8 cellular contexts compared by ENCODE assay signal in the genomic region with DNA sequence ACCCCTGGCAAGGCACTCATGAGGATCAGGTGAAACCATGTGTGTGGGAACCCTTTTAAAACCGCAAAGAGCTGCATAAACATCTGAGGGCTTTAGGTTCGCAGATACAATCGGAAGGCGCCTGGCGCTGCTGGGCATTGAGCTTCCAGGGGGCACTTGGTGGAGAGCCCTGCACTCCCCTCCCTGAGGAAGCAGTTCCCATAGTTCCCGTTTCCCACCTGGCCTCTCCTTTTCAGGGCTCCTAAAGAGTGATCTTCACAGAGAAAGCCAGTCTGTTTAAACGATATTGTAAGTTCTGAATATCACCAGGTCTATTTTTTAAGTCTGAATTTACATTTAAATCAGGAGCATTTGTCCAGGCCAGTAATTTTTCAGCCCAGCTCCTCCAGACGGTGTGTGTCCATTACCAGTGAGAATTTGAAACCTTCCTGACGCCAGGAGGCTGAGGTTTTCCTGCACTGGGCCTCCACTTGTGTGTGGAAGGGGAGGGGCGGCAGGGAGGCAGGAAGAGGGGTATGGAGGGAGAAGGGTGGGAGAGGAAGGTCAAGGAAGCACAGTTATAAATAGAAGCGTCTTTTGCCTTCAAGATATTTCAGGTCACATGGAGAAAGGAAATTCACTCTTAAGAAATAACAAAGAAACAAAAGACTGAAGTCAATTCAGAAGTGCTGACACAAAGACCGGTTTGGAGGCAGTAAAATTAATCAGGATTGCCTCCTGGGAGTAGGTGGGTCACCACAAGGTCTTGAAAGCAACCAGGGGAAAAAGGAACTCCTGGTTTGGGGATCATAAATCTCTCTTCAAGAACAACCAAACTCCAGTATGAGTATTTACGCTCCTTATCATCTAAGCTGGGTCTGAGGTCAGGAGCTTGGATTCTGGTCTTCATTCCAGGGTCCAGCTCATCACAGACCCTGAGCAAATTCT.
DNase-seq lines count a peak whose midpoint lies in the region; ATAC-seq and TF ChIP-seq lines count a peak whose summit lies in the region.

No MANE protein-coding gene starts in this region.

- H3K27ac Mint-ChIP-seq in nephron progenitor cell, result peak overlapping the region; percentile 98

- peak overlapping the region; percentile 50 for H3K4me3 ChIP-seq in MM.1S (ENCODE audit: low read length)

- H3K9me3 ChIP-seq in MM.1S (replicated peaks; ENCODE audit: insufficient read depth, low read length), result no peaks in the 10 kb centered on the region

- peaks cover 43% of the 10 kb centered on the region for H3F3A ChIP-seq in MM.1S (ENCODE audit: insufficient read depth, low read length)

- H3K4me1 Mint-ChIP-seq in nephron progenitor cell, result peaks cover 86% of the 10 kb centered on the region

- no peaks in the 10 kb centered on the region for H3K9me3 Mint-ChIP-seq in nephron progenitor cell

- H3K4me1 ChIP-seq in MM.1S (ENCODE audit: low read length), result peaks cover 49% of the 10 kb centered on the region

- ATAC-seq in GM19467 (IDR thresholded peaks at IDR 0.05; ENCODE audit: unreplicated experiment) (no peak), HG03135 (IDR thresholded peaks at IDR 0.05; ENCODE audit: unreplicated experiment) (no peak), HG03460 (IDR thresholded peaks at IDR 0.05; ENCODE audit: unreplicated experiment) (no peak)

- no peaks in the 10 kb centered on the region for H3K9me2 ChIP-seq in MM.1S (replicated peaks; ENCODE audit: insufficient read depth, low read length)

- TF ChIP-seq CTCF in MM.1S (IDR thresholded peaks at IDR 0.05; ENCODE audit: low read length) (no peak), nephron progenitor cell (IDR thresholded peaks at IDR 0.05) (no peak)

- H3K36me3 Mint-ChIP-seq in nephron progenitor cell (ENCODE audit: low read depth), result no peaks in the 10 kb centered on the region

- peak overlapping the region; percentile 90 for H3K27ac ChIP-seq in MM.1S (ENCODE audit: low read length)
- peak overlapping the region; percentile 58 for H3K27ac ChIP-seq in caudate nucleus (ENCODE audit: low read depth, low read length)

- H3K9ac ChIP-seq in MM.1S (ENCODE audit: low read length), result peak overlapping the region; percentile 65

- H3K79me2 ChIP-seq in MM.1S (ENCODE audit: low read length), result 0 out of 2 replicates have a peak, but pooled peaks cover 2% of the 10 kb centered on the region

- peak overlapping the region; percentile 49 for H2AFZ ChIP-seq in MM.1S (ENCODE audit: low read length)

- DNase-seq in GF-D8 (lab: John Stamatoyannopoulos, UW) (peak; percentile 13), MM.1S (peak; percentile 77), caudate nucleus (lab: John Stamatoyannopoulos, UW) (no peak), nephron progenitor cell (peak; percentile 52), NCI-H1694 (lab: John Stamatoyannopoulos, UW) (no peak)

- no peaks in the 10 kb centered on the region for H3K27me3 ChIP-seq in MM.1S (replicated peaks; ENCODE audit: insufficient read depth, low read length)

- peak overlapping the region; percentile 88 for H3K4me2 ChIP-seq in MM.1S (ENCODE audit: low read depth, low read length)

- no peaks in the 10 kb centered on the region for H4K20me1 ChIP-seq in MM.1S (ENCODE audit: insufficient read depth, low read length)

- H3K27me3 Mint-ChIP-seq in nephron progenitor cell (ENCODE audit: low read depth, poor library complexity), result no peaks in the 10 kb centered on the region

- no peaks in the 10 kb centered on the region for H3K36me3 ChIP-seq in MM.1S (replicated peaks; ENCODE audit: insufficient read depth, low read length)

- H3K4me3 Mint-ChIP-seq in nephron progenitor cell, result peak overlapping the region; percentile 60

Comparison
In these comparisons a context has a peak if more than half of its experiments do, and no peak if none do; other contexts are left out.
1. DNase-seq: peak in GF-D8 (single experiment), MM.1S (single experiment) and nephron progenitor cell (single experiment); none in caudate nucleus (0 of 61) and NCI-H1694 (single experiment).